In the genomic region with DNA sequence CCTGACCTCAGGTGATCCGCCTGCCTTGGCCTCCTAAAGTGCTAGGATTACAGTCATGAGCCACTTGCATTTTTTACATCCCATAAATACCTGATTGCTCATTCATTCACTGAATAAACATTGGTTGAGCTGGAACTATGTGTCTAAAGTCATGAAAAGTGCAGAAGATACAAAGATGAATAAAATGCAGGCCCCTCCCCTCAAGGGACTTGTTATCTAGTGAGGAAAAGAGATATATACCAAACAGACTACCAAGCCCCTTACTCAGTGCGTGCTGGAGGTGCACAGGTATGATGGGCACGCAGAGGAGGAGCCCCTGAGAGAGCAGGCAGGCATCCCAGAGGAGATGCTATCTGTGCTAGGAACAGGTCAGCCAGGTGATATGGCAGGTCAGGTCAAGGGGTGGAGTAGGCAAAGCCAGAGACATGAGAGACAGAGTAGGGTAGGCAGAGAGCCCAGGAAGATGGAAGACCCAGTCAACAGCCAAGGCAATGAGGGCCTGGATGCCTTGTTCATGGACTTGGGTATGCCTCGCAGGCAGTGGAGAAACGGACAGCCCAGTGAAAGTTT, we compare ENCODE assay signal across 2 cellular contexts.
TF ChIP-seq lines count a peak whose summit lies in the region.

No MANE protein-coding gene starts in this region.

TF ChIP-seq in SK-N-SH, 30 proteins besides CTCF, POLR2A, EP300 and RAD21:
- TF ChIP-seq SIN3A (IDR thresholded peaks at IDR 0.05; ENCODE audit: borderline replicate concordance, low read depth, low read length) (no peak), YY1 (IDR thresholded peaks at IDR 0.05; ENCODE audit: low read depth) (no peak), RXRA (IDR thresholded peaks at IDR 0.05; ENCODE audit: borderline replicate concordance, low read depth) (no peak), FOXJ3 (CRISPR knock-in tag; IDR thresholded peaks at IDR 0.05) (no peak), MXI1 (IDR thresholded peaks at IDR 0.05; ENCODE audit: low read depth, low read length) (no peak), NFIC (IDR thresholded peaks at IDR 0.05; ENCODE audit: borderline replicate concordance) (no peak), FOXM1 (IDR thresholded peaks at IDR 0.05; ENCODE audit: low read depth) (no peak), CHD2 (IDR thresholded peaks at IDR 0.05; ENCODE audit: low read length, partially characterized antibody) (no peak), RCOR1 (IDR thresholded peaks at IDR 0.05; ENCODE audit: low read length) (no peak), MEF2A (IDR thresholded peaks at IDR 0.05; ENCODE audit: borderline replicate concordance, low read depth) (no peak), FOSL2 (IDR thresholded peaks at IDR 0.05; ENCODE audit: borderline replicate concordance, low read depth) (no peak), TEAD4 (IDR thresholded peaks at IDR 0.05; ENCODE audit: borderline replicate concordance, insufficient read depth) (no peak)
- TF ChIP-seq, protein P1, sequence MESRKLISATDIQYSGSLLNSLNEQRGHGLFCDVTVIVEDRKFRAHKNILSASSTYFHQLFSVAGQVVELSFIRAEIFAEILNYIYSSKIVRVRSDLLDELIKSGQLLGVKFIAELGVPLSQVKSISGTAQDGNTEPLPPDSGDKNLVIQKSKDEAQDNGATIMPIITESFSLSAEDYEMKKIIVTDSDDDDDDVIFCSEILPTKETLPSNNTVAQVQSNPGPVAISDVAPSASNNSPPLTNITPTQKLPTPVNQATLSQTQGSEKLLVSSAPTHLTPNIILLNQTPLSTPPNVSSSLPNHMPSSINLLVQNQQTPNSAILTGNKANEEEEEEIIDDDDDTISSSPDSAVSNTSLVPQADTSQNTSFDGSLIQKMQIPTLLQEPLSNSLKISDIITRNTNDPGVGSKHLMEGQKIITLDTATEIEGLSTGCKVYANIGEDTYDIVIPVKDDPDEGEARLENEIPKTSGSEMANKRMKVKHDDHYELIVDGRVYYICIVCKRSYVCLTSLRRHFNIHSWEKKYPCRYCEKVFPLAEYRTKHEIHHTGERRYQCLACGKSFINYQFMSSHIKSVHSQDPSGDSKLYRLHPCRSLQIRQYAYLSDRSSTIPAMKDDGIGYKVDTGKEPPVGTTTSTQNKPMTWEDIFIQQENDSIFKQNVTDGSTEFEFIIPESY (IDR thresholded peaks at IDR 0.05; ENCODE audit: borderline replicate concordance, low read depth), result no peak
- TF ChIP-seq, protein P2, sequence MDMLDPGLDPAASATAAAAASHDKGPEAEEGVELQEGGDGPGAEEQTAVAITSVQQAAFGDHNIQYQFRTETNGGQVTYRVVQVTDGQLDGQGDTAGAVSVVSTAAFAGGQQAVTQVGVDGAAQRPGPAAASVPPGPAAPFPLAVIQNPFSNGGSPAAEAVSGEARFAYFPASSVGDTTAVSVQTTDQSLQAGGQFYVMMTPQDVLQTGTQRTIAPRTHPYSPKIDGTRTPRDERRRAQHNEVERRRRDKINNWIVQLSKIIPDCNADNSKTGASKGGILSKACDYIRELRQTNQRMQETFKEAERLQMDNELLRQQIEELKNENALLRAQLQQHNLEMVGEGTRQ (IDR thresholded peaks at IDR 0.05; ENCODE audit: borderline replicate concordance, low read depth, low read length), result no peak

TF ChIP-seq in SK-N-SH treated with all-trans-retinoic acid at 6 μM for 48 hours, 23 proteins besides CTCF, POLR2A, EP300 and RAD21:
- TF ChIP-seq, protein P3, sequence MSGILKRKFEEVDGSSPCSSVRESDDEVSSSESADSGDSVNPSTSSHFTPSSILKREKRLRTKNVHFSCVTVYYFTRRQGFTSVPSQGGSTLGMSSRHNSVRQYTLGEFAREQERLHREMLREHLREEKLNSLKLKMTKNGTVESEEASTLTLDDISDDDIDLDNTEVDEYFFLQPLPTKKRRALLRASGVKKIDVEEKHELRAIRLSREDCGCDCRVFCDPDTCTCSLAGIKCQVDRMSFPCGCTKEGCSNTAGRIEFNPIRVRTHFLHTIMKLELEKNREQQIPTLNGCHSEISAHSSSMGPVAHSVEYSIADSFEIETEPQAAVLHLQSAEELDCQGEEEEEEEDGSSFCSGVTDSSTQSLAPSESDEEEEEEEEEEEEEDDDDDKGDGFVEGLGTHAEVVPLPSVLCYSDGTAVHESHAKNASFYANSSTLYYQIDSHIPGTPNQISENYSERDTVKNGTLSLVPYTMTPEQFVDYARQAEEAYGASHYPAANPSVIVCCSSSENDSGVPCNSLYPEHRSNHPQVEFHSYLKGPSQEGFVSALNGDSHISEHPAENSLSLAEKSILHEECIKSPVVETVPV (CRISPR knock-in tag; IDR thresholded peaks at IDR 0.05), result no peak
- TF ChIP-seq ZFP30 (CRISPR knock-in tag; IDR thresholded peaks at IDR 0.05) (no peak), ZFP3 (CRISPR knock-in tag; IDR thresholded peaks at IDR 0.05) (no peak), GLIS3 (CRISPR knock-in tag; IDR thresholded peaks at IDR 0.05) (no peak), OSR1 (CRISPR knock-in tag; IDR thresholded peaks at IDR 0.05) (no peak), TCF4 (CRISPR knock-in tag; IDR thresholded peaks at IDR 0.05; ENCODE audit: borderline replicate concordance) (no peak), ZNF8 (CRISPR knock-in tag; IDR thresholded peaks at IDR 0.05) (no peak), ZC3H10 (CRISPR knock-in tag; IDR thresholded peaks at IDR 0.05) (no peak), ESRRG (CRISPR knock-in tag; IDR thresholded peaks at IDR 0.05) (no peak), ARNTL (CRISPR knock-in tag; IDR thresholded peaks at IDR 0.05; ENCODE audit: borderline replicate concordance, low read depth) (no peak), TOX (CRISPR knock-in tag; IDR thresholded peaks at IDR 0.05; ENCODE audit: borderline replicate concordance) (no peak), SNAI2 (CRISPR knock-in tag; IDR thresholded peaks at IDR 0.05) (no peak), RARB (CRISPR knock-in tag; IDR thresholded peaks at IDR 0.05) (no peak)
- TF ChIP-seq, protein P4, sequence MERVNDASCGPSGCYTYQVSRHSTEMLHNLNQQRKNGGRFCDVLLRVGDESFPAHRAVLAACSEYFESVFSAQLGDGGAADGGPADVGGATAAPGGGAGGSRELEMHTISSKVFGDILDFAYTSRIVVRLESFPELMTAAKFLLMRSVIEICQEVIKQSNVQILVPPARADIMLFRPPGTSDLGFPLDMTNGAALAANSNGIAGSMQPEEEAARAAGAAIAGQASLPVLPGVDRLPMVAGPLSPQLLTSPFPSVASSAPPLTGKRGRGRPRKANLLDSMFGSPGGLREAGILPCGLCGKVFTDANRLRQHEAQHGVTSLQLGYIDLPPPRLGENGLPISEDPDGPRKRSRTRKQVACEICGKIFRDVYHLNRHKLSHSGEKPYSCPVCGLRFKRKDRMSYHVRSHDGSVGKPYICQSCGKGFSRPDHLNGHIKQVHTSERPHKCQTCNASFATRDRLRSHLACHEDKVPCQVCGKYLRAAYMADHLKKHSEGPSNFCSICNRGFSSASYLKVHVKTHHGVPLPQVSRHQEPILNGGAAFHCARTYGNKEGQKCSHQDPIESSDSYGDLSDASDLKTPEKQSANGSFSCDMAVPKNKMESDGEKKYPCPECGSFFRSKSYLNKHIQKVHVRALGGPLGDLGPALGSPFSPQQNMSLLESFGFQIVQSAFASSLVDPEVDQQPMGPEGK (CRISPR knock-in tag; IDR thresholded peaks at IDR 0.05; ENCODE audit: borderline replicate concordance), result no peak
- TF ChIP-seq, protein P5, sequence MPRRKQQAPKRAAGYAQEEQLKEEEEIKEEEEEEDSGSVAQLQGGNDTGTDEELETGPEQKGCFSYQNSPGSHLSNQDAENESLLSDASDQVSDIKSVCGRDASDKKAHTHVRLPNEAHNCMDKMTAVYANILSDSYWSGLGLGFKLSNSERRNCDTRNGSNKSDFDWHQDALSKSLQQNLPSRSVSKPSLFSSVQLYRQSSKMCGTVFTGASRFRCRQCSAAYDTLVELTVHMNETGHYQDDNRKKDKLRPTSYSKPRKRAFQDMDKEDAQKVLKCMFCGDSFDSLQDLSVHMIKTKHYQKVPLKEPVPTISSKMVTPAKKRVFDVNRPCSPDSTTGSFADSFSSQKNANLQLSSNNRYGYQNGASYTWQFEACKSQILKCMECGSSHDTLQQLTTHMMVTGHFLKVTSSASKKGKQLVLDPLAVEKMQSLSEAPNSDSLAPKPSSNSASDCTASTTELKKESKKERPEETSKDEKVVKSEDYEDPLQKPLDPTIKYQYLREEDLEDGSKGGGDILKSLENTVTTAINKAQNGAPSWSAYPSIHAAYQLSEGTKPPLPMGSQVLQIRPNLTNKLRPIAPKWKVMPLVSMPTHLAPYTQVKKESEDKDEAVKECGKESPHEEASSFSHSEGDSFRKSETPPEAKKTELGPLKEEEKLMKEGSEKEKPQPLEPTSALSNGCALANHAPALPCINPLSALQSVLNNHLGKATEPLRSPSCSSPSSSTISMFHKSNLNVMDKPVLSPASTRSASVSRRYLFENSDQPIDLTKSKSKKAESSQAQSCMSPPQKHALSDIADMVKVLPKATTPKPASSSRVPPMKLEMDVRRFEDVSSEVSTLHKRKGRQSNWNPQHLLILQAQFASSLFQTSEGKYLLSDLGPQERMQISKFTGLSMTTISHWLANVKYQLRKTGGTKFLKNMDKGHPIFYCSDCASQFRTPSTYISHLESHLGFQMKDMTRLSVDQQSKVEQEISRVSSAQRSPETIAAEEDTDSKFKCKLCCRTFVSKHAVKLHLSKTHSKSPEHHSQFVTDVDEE (CRISPR knock-in tag; IDR thresholded peaks at IDR 0.05), result no peak
